ENCODE assay signal across 19 cellular contexts in genomic region chr2:14693874-14694273, GRCh38.
A peak's percentile ranks its signal among the peaks of the same experiment; 100 is the strongest.
DNase-seq lines count a peak whose midpoint lies in the region; ATAC-seq and TF ChIP-seq lines count a peak whose summit lies in the region.
"Had no signal": no experiment of that assay in that cellular context is flagged by ENCODE, and none has a peak within 500 bp of the region (broad histone marks: within the 10 kb centered on the region; RNA-seq: fewer than 3 reads in every experiment).

No MANE protein-coding gene starts in this region.

- no peaks in the 10 kb centered on the region for H3K36me3 ChIP-seq in PC-3 (ENCODE audit: low read depth, low read length)
- H3K36me3 ChIP-seq: BLaER1 treated with 17β-estradiol and CSF1 and Interleukin-3, amounts not matched to agents 10 nM and 100 nM had no signal

- H3K9ac ChIP-seq in PC-3 (ENCODE audit: low read length): no peak overlapping the region
- H3K9ac ChIP-seq: BLaER1 treated with 17β-estradiol and CSF1 and Interleukin-3, amounts not matched to agents 10 nM and 100 nM had no signal

- TF ChIP-seq CTCF in 22Rv1 (IDR thresholded peaks at IDR 0.05): no peak
- TF ChIP-seq CTCF in LNCaP clone FGC (IDR thresholded peaks at IDR 0.05; ENCODE audit: control insufficient read depth, extremely low read depth, insufficient read depth): no peak
- no peak for TF ChIP-seq CTCF in PC-3 (conservative IDR thresholded peaks at IDR 0.05; ENCODE audit: low read depth, low read length)

- CTCF ChIA-PET in PC-3 (lab: Charles Lee): no interaction called here

- DNase-seq in NCI-H510A treated with DMSO at 0.1 percent for 48 hours (lab: John Stamatoyannopoulos, UW) (peak; percentile 41), NCI-H510A (lab: John Stamatoyannopoulos, UW) (no peak), LNCaP clone FGC (ENCODE audit: low read depth) (peak; percentile 39), PC-3 (peak; percentile 39), COLO668 (lab: John Stamatoyannopoulos, UW; ENCODE audit: unreplicated experiment) (no peak)
- DNase-seq: CD8-positive, alpha-beta T cell; COR-L47; DMS 273 treated with DMSO at 0.1 percent for 48 hours; DMS79; GDM1; GOT3; H7; HFFc6; IMR-90 had no signal

- POLR2A ChIA-PET in PC-3 (lab: Charles Lee; ENCODE audit: unreplicated experiment): no interaction called here

- H3K27me3 ChIP-seq in PC-3 (ENCODE audit: low read length): no peaks in the 10 kb centered on the region
- H3K27me3 ChIP-seq: BLaER1 treated with 17β-estradiol and CSF1 and Interleukin-3, amounts not matched to agents 10 nM and 100 nM had no signal

- H3K4me1 ChIP-seq in PC-3 (ENCODE audit: insufficient read depth, low read length): peaks cover 5% of the 10 kb centered on the region; the same call in 1 of the 2 replicates
- H3K4me1 ChIP-seq: BLaER1 treated with 17β-estradiol and CSF1 and Interleukin-3, amounts not matched to agents 10 nM and 100 nM had no signal

- H3K4me2 ChIP-seq in PC-3 (ENCODE audit: low read length): no peak overlapping the region
- H3K4me2 ChIP-seq: BLaER1 treated with 17β-estradiol and CSF1 and Interleukin-3, amounts not matched to agents 10 nM and 100 nM had no signal

- intact Hi-C loops in PC-3 (cut with micrococcal nuclease): no loop called here

- no peaks in the 10 kb centered on the region for H3F3A ChIP-seq in PC-3 (ENCODE audit: low read length, unreplicated experiment)

- H3K4me3 ChIP-seq in LNCaP clone FGC (ENCODE audit: low read depth, low read length): no peak overlapping the region
- no peak overlapping the region for H3K4me3 ChIP-seq in PC-3 (ENCODE audit: low read length)
- H3K4me3 ChIP-seq: BLaER1 treated with 17β-estradiol and CSF1 and Interleukin-3, amounts not matched to agents 10 nM and 100 nM had no signal

- H3K9me3 ChIP-seq in PC-3 (ENCODE audit: low read length): 0 out of 2 replicates have a peak, but pooled peaks cover 4% of the 10 kb centered on the region

- ATAC-seq in PC-3 (no peak; the same call in 1 of the 2 replicates), GM18858 (IDR thresholded peaks at IDR 0.05; ENCODE audit: unreplicated experiment) (no peak)
- ATAC-seq: CD8-positive, alpha-beta T cell; HCT116 had no signal

- H3K27ac ChIP-seq in 22Rv1 (0 out of 2 replicates have a peak overlapping the region, but pooled peaks have one; percentile 9), PC-3 (ENCODE audit: low read length) (no peak overlapping the region)
- H3K27ac ChIP-seq: BLaER1 treated with 17β-estradiol and CSF1 and Interleukin-3, amounts not matched to agents 10 nM and 100 nM; HL-60 had no signal

- H3K79me2 ChIP-seq in PC-3 (ENCODE audit: low read length): no peaks in the 10 kb centered on the region

- no peaks in the 10 kb centered on the region for H4K20me1 ChIP-seq in PC-3 (ENCODE audit: low read length)
- H4K20me1 ChIP-seq: BLaER1 treated with 17β-estradiol and CSF1 and Interleukin-3, amounts not matched to agents 10 nM and 100 nM had no signal

- no peaks in the 10 kb centered on the region for H3K9me2 ChIP-seq in PC-3 (replicated peaks; ENCODE audit: low read length)

- no TSS peak for BruUV-seq in PC-3 (replicated peaks; lab: Mats Ljungman, UMichigan)

- no peak overlapping the region for H2AFZ ChIP-seq in PC-3 (ENCODE audit: low read length)

Comparison
In these comparisons a context has a peak if more than half of its experiments do, and no peak if none do; other contexts are left out.
1. DNase-seq: peak in NCI-H510A treated with DMSO at 0.1 percent for 48 hours (single experiment), LNCaP clone FGC (single experiment) and PC-3 (single experiment); none in NCI-H510A (single experiment) and COLO668 (single experiment).